Comparison of ENCODE assay signal across 8 cellular contexts in genomic region chr11:65366340-65366773, GRCh38. TPM values are rescaled to one million over a fixed set of nuclear protein-coding genes. Genes with fewer than 3 reads are reported as not detected.
DNase-seq lines count a peak whose midpoint lies in the region; ATAC-seq and TF ChIP-seq lines count a peak whose summit lies in the region.

No MANE protein-coding gene starts in this region.

- no peaks in the 10 kb centered on the region for H3K9me3 Mint-ChIP-seq in CD8-positive, alpha-beta T cell

- peak; percentile 92 for ATAC-seq in CD8-positive, alpha-beta T cell
- no peak for ATAC-seq in HG02840 (IDR thresholded peaks at IDR 0.05; ENCODE audit: low FRiP score, unreplicated experiment)
- no peak for ATAC-seq in HG03469 (IDR thresholded peaks at IDR 0.05; ENCODE audit: unreplicated experiment)

- peaks cover 5% of the 10 kb centered on the region for H3K4me1 Mint-ChIP-seq in CD8-positive, alpha-beta T cell (ENCODE audit: low read depth)

- WGBS in ovary, 3 donors, result 0 to 2% (median 0%) methylated on average over 4 of the region's 4 CpGs

- intact Hi-C loops in CD8-positive, alpha-beta T cell (cut with DNase I, micrococcal nuclease), result loop anchor here (1.0 to 10.0 kb wide), 8 partner anchors 16 to 340 kb away; partner anchors contain the start of gene SLC25A45 (in 1 of the 2)
- intact Hi-C loops in ovary (cut with DNase I), result no loop called here

- peaks cover 6% of the 10 kb centered on the region for H3K4me1 ChIP-seq in CD8-positive, alpha-beta T cell (ENCODE audit: insufficient read depth, low read length)
- peaks cover 5% of the 10 kb centered on the region for H3K4me1 ChIP-seq in ovary (ENCODE audit: insufficient read depth)

- no peak for TF ChIP-seq POLR2A in ovary (IDR thresholded peaks at IDR 0.05)

- TF ChIP-seq CTCF in CD8-positive, alpha-beta T cell (IDR thresholded peaks at IDR 0.05), result peak; percentile 81
- peak; percentile 68 for TF ChIP-seq CTCF in WI38 (IDR thresholded peaks at IDR 0.05; ENCODE audit: low read depth, low read length)
- TF ChIP-seq CTCF in ovary (IDR thresholded peaks at IDR 0.05), result peak; percentile 73 to 93 (median 88)

- H3K27me3 Mint-ChIP-seq in CD8-positive, alpha-beta T cell (ENCODE audit: low read depth), result no peaks in the 10 kb centered on the region

- H3K4me3 Mint-ChIP-seq in CD8-positive, alpha-beta T cell, result no peak overlapping the region

- peak in 1 of 7 experiments; percentile 31 for DNase-seq in CD8-positive, alpha-beta T cell
- DNase-seq in HCEC 1CT (peak; percentile 89), NCI-H2227 (lab: John Stamatoyannopoulos, UW; ENCODE audit: unreplicated experiment) (peak; percentile 78), germinal center (ENCODE audit: low spot score) (peak; percentile 78), ovary (peak in 1 of 5 donors; percentile 49)

- POLR2A ChIA-PET in CD8-positive, alpha-beta T cell (lab: Charles Lee), result interaction anchor here (1.7 kb wide), 1 partner anchor 134 kb away, joined by 5 read pairs; no protein-coding TSS in a partner anchor

- H3K36me3 ChIP-seq in CD8-positive, alpha-beta T cell (ENCODE audit: insufficient read depth, low read length), result no peaks in the 10 kb centered on the region
- H3K36me3 ChIP-seq in ovary, result no peaks in the 10 kb centered on the region

- H3K27ac Mint-ChIP-seq in CD8-positive, alpha-beta T cell, result no peak overlapping the region

- H3K27ac ChIP-seq in CD8-positive, alpha-beta T cell (ENCODE audit: low read depth, low read length), result no peak overlapping the region
- no peak overlapping the region for H3K27ac ChIP-seq in ovary

- CTCF ChIA-PET in CD8-positive, alpha-beta T cell (lab: Charles Lee), result interaction anchor here (0.7 to 7.6 kb wide), 8 partner anchors 10 to 224 kb away, joined by 4 to 49 read pairs (median 6); no protein-coding TSS in a partner anchor

- TF ChIP-seq EP300 in ovary (IDR thresholded peaks at IDR 0.05), result no peak

- H3K27me3 ChIP-seq in CD8-positive, alpha-beta T cell (ENCODE audit: insufficient read depth, low read length), result no peaks in the 10 kb centered on the region
- H3K27me3 ChIP-seq in ovary, result no peaks in the 10 kb centered on the region

- H3K4me3 ChIP-seq in CD8-positive, alpha-beta T cell (ENCODE audit: low read depth, low read length), result no peak overlapping the region
- H3K4me3 ChIP-seq in WI38 (ENCODE audit: low read depth, low read length), result no peak overlapping the region
- no peak overlapping the region for H3K4me3 ChIP-seq in ovary

- no peaks in the 10 kb centered on the region for H3K36me3 Mint-ChIP-seq in CD8-positive, alpha-beta T cell

- no peaks in the 10 kb centered on the region for H3K9me3 ChIP-seq in CD8-positive, alpha-beta T cell (ENCODE audit: low read length)
- no peaks in the 10 kb centered on the region for H3K9me3 ChIP-seq in ovary

RNA-seq across cellular contexts. Expression of gene TIGD3, which starts 11.8 kb away (rescaled TPM):
- under 1 TPM; 0.35 to 0.75 TPM for total RNA-seq in CD8-positive, alpha-beta T cell
- total RNA-seq in ovary, result under 1 TPM in 6 of 7 donors, not detected in 1; 0.11 to 0.72 (median 0.34) TPM
- polyA plus RNA-seq in ovary, result under 1 TPM in 1 of 2 donors, not detected in 1; 0.31 TPM

RNA-seq across cellular contexts. Expression of gene SLC25A45, which starts 16.1 kb away (rescaled TPM):
- 10 to 100 TPM; 27.8 to 29.6 TPM for total RNA-seq in CD8-positive, alpha-beta T cell
- total RNA-seq in ovary, result 1 to 10 TPM; 3.2 to 8.7 (median 4.6) TPM
- polyA plus RNA-seq in ovary, result 1 to 10 TPM; 2.7 to 3.4 TPM

RNA-seq across cellular contexts. Expression of gene FRMD8, which starts 20.1 kb away (rescaled TPM):
- 10 to 100 TPM; 18.4 to 20.8 TPM for total RNA-seq in CD8-positive, alpha-beta T cell
- 10 to 100 TPM; 21.2 to 41.7 (median 25.5) TPM for total RNA-seq in ovary
- 10 to 100 TPM in 1 of 2 donors, 1 to 10 TPM in 1; 4.3 to 15.8 TPM for polyA plus RNA-seq in ovary

RNA-seq across cellular contexts. Expression of gene DPF2, which starts 32.7 kb away (rescaled TPM):
- 10 to 100 TPM; 71.4 to 71.5 TPM for total RNA-seq in CD8-positive, alpha-beta T cell
- 10 to 100 TPM; 49.7 to 99.1 (median 85.4) TPM for total RNA-seq in ovary
- polyA plus RNA-seq in ovary, result 10 to 100 TPM; 52.0 to 78.4 TPM

RNA-seq across cellular contexts. Expression of gene CDC42EP2, which starts 51.7 kb away (rescaled TPM):
- under 1 TPM; 0.67 to 0.76 TPM for total RNA-seq in CD8-positive, alpha-beta T cell
- total RNA-seq in ovary, result 10 to 100 TPM; 13.7 to 46.9 (median 20.1) TPM
- 1 to 10 TPM in 1 of 2 donors, under 1 TPM in 1; 0.48 to 8.0 TPM for polyA plus RNA-seq in ovary

Comparison
In these comparisons a context has a peak if more than half of its experiments do, and no peak if none do; other contexts are left out.
1. intact Hi-C loops: an anchor here in CD8-positive, alpha-beta T cell (1.0 to 10.0 kb wide); none called in ovary.